1 cellular context compared by ENCODE assay signal in genomic region chr19:52028027-52028779, GRCh38.
TF ChIP-seq lines count a peak whose summit lies in the region.

Gene ZNF614, minus strand, starts transcription at chr19:52028379. Its CDS starts 2,634 bp downstream, at chr19:52025745.

TF ChIP-seq in K562, 482 proteins besides CTCF, POLR2A, EP300 and RAD21 (continued from another document and continues in another):
- TF ChIP-seq ZHX1 (conservative IDR thresholded peaks at IDR 0.05; ENCODE audit: low read length): 0 out of 2 replicates have a peak, but pooled peaks have one; percentile 67
- TF ChIP-seq SMARCE1 (IDR thresholded peaks at IDR 0.05): 0 out of 2 replicates have a peak, but pooled peaks have one; percentile 12
- TF ChIP-seq TCFL5 (CRISPR knock-in tag; conservative IDR thresholded peaks at IDR 0.05): no peak
- no peak for TF ChIP-seq DACH1 (IDR thresholded peaks at IDR 0.05; ENCODE audit: partially characterized antibody)
- no peak for TF ChIP-seq STAT5A (IDR thresholded peaks at IDR 0.05; ENCODE audit: borderline replicate concordance, low read length)
- no peak for TF ChIP-seq HEY1 (CRISPR knock-in tag; IDR thresholded peaks at IDR 0.05; ENCODE audit: borderline replicate concordance)
- no peak for TF ChIP-seq U2AF2 (optimal IDR thresholded peaks at IDR 0.05; ENCODE audit: low read depth, low read length)
- no peak for TF ChIP-seq CEBPB (tag; IDR thresholded peaks at IDR 0.05)
- no peak for TF ChIP-seq ZNF778 (CRISPR knock-in tag; IDR thresholded peaks at IDR 0.05)
- no peak for TF ChIP-seq ZNF518B (CRISPR knock-in tag; IDR thresholded peaks at IDR 0.05)
- peak; percentile 15; the same call in 1 of the 2 replicates for TF ChIP-seq TGIF2 (CRISPR knock-in tag; IDR thresholded peaks at IDR 0.05)
- TF ChIP-seq ZNF644 (tag; IDR thresholded peaks at IDR 0.05; ENCODE audit: low read depth): peak; percentile 87; the same call in 1 of the 2 replicates
- peak; percentile 30; the same call in 1 of the 2 replicates for TF ChIP-seq PATZ1 (CRISPR knock-in tag; IDR thresholded peaks at IDR 0.05; ENCODE audit: borderline replicate concordance)
- TF ChIP-seq HCFC1 (IDR thresholded peaks at IDR 0.05; ENCODE audit: low read depth, low read length): peak; percentile 94
- TF ChIP-seq MIER1 (IDR thresholded peaks at IDR 0.05; ENCODE audit: low read depth): peak; percentile 36; the same call in 1 of the 2 replicates
- no peak for TF ChIP-seq SRSF3 (IDR thresholded peaks at IDR 0.05; ENCODE audit: insufficient read depth, low read length)
- TF ChIP-seq NFE2 (IDR thresholded peaks at IDR 0.05; ENCODE audit: low read depth): no peak
- TF ChIP-seq ID3 (CRISPR knock-in tag; IDR thresholded peaks at IDR 0.05): no peak
- TF ChIP-seq ID3 (tag; IDR thresholded peaks at IDR 0.05): peak; percentile 85; the same call in 1 of the 2 replicates
- TF ChIP-seq OTX1 (CRISPR knock-in tag; IDR thresholded peaks at IDR 0.05): no peak
- no peak for TF ChIP-seq ZNF280A (IDR thresholded peaks at IDR 0.05; ENCODE audit: low read depth, partially characterized antibody)
- no peak for TF ChIP-seq MLX (CRISPR knock-in tag; conservative IDR thresholded peaks at IDR 0.05)
- 0 out of 2 replicates have a peak, but pooled peaks have one; percentile 81 for TF ChIP-seq ZNF830 (CRISPR knock-in tag; IDR thresholded peaks at IDR 0.05)
- peak; percentile 83 for TF ChIP-seq ZNF263 (CRISPR knock-in tag; IDR thresholded peaks at IDR 0.05; ENCODE audit: borderline replicate concordance)
- no peak for TF ChIP-seq RFX7 (CRISPR knock-in tag; IDR thresholded peaks at IDR 0.05)
- TF ChIP-seq HOXB6 (CRISPR knock-in tag; IDR thresholded peaks at IDR 0.05; ENCODE audit: borderline replicate concordance): no peak
- no peak; the same call in 1 of the 2 replicates for TF ChIP-seq CTBP1 (IDR thresholded peaks at IDR 0.05; ENCODE audit: borderline replicate concordance)
- no peak for TF ChIP-seq SRSF7 (optimal IDR thresholded peaks at IDR 0.05; ENCODE audit: low read depth, low read length)
- no peak for TF ChIP-seq FOXO4 (CRISPR knock-in tag; IDR thresholded peaks at IDR 0.05)
- TF ChIP-seq LCOR (CRISPR knock-in tag; IDR thresholded peaks at IDR 0.05): peak; percentile 62
- TF ChIP-seq BHLHE40 (IDR thresholded peaks at IDR 0.05; ENCODE audit: low read length): 0 out of 2 replicates have a peak, but pooled peaks have one; percentile 18
- TF ChIP-seq SMARCB1 (IDR thresholded peaks at IDR 0.05; ENCODE audit: insufficient read length, low read depth): no peak
- no peak for TF ChIP-seq FOXP1 (CRISPR knock-in tag; IDR thresholded peaks at IDR 0.05)
- no peak for TF ChIP-seq GATAD2A (IDR thresholded peaks at IDR 0.05)
- TF ChIP-seq ZNF444 (CRISPR knock-in tag; IDR thresholded peaks at IDR 0.05): no peak
- TF ChIP-seq HMG20A (CRISPR knock-in tag; conservative IDR thresholded peaks at IDR 0.05): no peak
- peak; percentile 90 for TF ChIP-seq C11orf30 (IDR thresholded peaks at IDR 0.05; ENCODE audit: low read depth)
- no peak for TF ChIP-seq RFX5 (IDR thresholded peaks at IDR 0.05; ENCODE audit: low read depth, low read length)
- TF ChIP-seq ZNF134 (CRISPR knock-in tag; conservative IDR thresholded peaks at IDR 0.05): peak; percentile 60
- no peak for TF ChIP-seq EZH2 (IDR thresholded peaks at IDR 0.05; ENCODE audit: borderline replicate concordance, low read depth, low read length)
- TF ChIP-seq FOXA3 (CRISPR knock-in tag; conservative IDR thresholded peaks at IDR 0.05 in 1 of 2, IDR thresholded peaks at IDR 0.05 in 1 of 2): no peak; a peak in 1 of 4 replicates
- TF ChIP-seq HMGXB4 (CRISPR knock-in tag; IDR thresholded peaks at IDR 0.05): no peak
- TF ChIP-seq HMBOX1 (IDR thresholded peaks at IDR 0.05): no peak
